Comparison of ENCODE assay signal across 8 cellular contexts in genomic region chr1:15525043-15525958, GRCh38. TPM values are rescaled to one million over a fixed set of nuclear protein-coding genes. Genes with fewer than 3 reads are reported as not detected.
DNase-seq lines count a peak whose midpoint lies in the region; ATAC-seq, FAIRE-seq and TF ChIP-seq lines count a peak whose summit lies in the region.

No MANE protein-coding gene starts in this region.

- no peaks in the 10 kb centered on the region for H3K27me3 ChIP-seq in bronchial epithelial cell (ENCODE audit: control insufficient read depth, insufficient read depth, low read length)

- no peak for FAIRE-seq in bronchial epithelial cell (lab: Jason Lieb, UNC)

- TF ChIP-seq CTCF in 22Rv1 (IDR thresholded peaks at IDR 0.05) (no peak), bronchial epithelial cell (IDR thresholded peaks at IDR 0.05; ENCODE audit: insufficient read depth, low read length, severe bottlenecking) (no peak)

- H3K36me3 ChIP-seq in bronchial epithelial cell (ENCODE audit: control insufficient read depth, insufficient read depth, low read length): no peaks in the 10 kb centered on the region

- peak; percentile 47 for TF ChIP-seq POLR2A in GM15510 (IDR thresholded peaks at IDR 0.05; ENCODE audit: borderline replicate concordance, extremely low read depth, insufficient read length)

- DNase-seq in bronchial epithelial cell (ENCODE audit: low read depth): peak; percentile 89
- peak; percentile 5 for DNase-seq in kidney tubule cell (ENCODE audit: low spot score)
- DNase-seq in stimulated activated CD8-positive, alpha-beta memory T cell treated with anti-CD3 and anti-CD28 coated beads, Interleukin-4, amount 100 ng/mL, for 48 hours: peak; percentile 30

- peak overlapping the region; percentile 94 for H3K27ac ChIP-seq in 22Rv1

- H3K4me3 ChIP-seq in bronchial epithelial cell (ENCODE audit: low read depth, low read length): peak overlapping the region; percentile 68

- peak; percentile 38 for ATAC-seq in HG02981 (IDR thresholded peaks at IDR 0.05; ENCODE audit: unreplicated experiment)
- ATAC-seq in GM18873 (IDR thresholded peaks at IDR 0.05; ENCODE audit: low FRiP score, unreplicated experiment): no peak

TF ChIP-seq in PFSK-1, 5 proteins besides CTCF, POLR2A, EP300 and RAD21:
- TF ChIP-seq REST (IDR thresholded peaks at IDR 0.05; ENCODE audit: insufficient read depth in 1 of 2, low read depth in 2 of 2, low read length in 2 of 2): no peak
- peak; percentile 2 for TF ChIP-seq FOXP2 (optimal IDR thresholded peaks at IDR 0.05; ENCODE audit: borderline replicate concordance, extremely low read depth, extremely low read length, insufficient read depth)

RNA-seq across cellular contexts. Expression of gene CASP9, which starts 1.3 kb away (rescaled TPM):
- 8.5 TPM for polyA plus RNA-seq in PFSK-1 (2012; ENCODE audit: insufficient read length, low read depth)
- total RNA-seq in bronchial epithelial cell: 3.2 and 6.1 TPM in 2 replicates

RNA-seq across cellular contexts. Expression of gene DNAJC16, which starts 1.3 kb away (rescaled TPM):
- polyA plus RNA-seq in PFSK-1 (2012; ENCODE audit: insufficient read length, low read depth): 4.2 TPM
- total RNA-seq in bronchial epithelial cell: 7.6 and 11.8 TPM in 2 replicates

RNA-seq across cellular contexts. Expression of gene CELA2B, which starts 49.4 kb away (rescaled TPM):
- polyA plus RNA-seq in PFSK-1 (2012; ENCODE audit: insufficient read length, low read depth): not detected
- not detected in 2 replicates for total RNA-seq in bronchial epithelial cell

RNA-seq across cellular contexts. Expression of gene AGMAT, which starts 59.5 kb away (rescaled TPM):
- polyA plus RNA-seq in PFSK-1 (2012; ENCODE audit: insufficient read length, low read depth): not detected
- total RNA-seq in bronchial epithelial cell: 0.51 and 1.6 TPM in 2 replicates

Comparison
In these comparisons a context has a peak if more than half of its experiments do, and no peak if none do; other contexts are left out.
1. DNase-seq: peak in every context shown above with its lines; median percentile 89 in bronchial epithelial cell; 30 in stimulated activated CD8-positive, alpha-beta memory T cell treated with anti-CD3 and anti-CD28 coated beads, Interleukin-4, amount 100 ng/mL, for 48 hours; 5 in kidney tubule cell.